In the genomic region with DNA sequence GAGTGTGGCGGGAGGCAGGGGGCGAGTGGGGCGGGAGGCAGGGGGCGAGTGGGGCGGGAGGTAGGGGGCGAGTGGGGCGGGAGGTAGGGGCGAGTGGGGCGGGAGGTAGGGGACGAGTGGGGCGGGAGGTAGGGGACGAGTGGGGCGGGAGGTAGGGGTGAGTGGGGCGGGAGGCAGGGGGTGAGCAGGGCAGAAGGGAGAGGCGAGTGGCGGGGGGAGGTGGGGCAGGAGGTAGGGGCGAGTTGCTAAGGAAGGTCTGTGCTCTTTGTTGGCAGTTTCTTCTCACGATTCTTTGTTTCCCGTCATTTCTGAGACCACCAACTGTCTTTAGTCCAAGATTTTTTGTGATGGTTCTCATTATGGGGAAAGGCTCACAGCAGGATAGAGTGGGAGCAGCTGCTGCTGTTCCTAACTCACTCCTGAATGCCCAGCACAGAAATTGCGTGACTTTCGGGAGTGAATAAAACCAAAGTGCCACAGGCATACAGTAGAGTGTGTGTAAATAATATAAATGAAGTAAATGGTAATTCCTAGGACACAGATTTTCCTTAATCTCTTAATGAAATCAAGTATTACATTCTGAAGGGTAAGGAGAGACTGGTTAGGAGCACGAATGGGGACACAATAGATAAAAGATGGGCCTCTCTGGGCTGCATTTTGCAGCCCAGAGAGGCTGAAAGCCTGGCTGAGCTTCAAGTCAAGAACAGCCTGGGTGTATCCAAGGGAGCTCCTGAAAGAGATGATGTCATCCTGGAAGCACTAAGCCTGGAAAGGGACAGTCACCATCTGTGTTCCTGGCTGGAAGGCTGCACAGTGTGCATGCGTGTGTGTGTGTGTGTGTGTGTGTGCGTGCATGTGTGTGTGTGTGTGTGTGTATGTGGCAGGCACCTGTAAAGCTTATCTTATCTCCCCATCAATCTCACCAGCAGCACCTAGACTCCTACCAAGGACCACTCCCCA, we compare ENCODE assay signal across 2 cellular contexts.
TF ChIP-seq lines count a peak whose summit lies in the region.

No MANE protein-coding gene starts in this region.

TF ChIP-seq in A549, 52 proteins besides CTCF, POLR2A, EP300 and RAD21:
- TF ChIP-seq RARB (CRISPR knock-in tag; IDR thresholded peaks at IDR 0.05) (no peak), TP53 (CRISPR knock-in tag; IDR thresholded peaks at IDR 0.05) (no peak), NFE2L2 (conservative IDR thresholded peaks at IDR 0.05; ENCODE audit: low read length) (no peak), GATA3 (IDR thresholded peaks at IDR 0.05; ENCODE audit: borderline replicate concordance) (no peak), MAFK (IDR thresholded peaks at IDR 0.05; ENCODE audit: partially characterized antibody) (no peak), EHF (CRISPR knock-in tag; IDR thresholded peaks at IDR 0.05) (no peak), NR3C1 (IDR thresholded peaks at IDR 0.05) (no peak), CBX2 (IDR thresholded peaks at IDR 0.05; ENCODE audit: borderline replicate concordance, low read depth) (no peak), HOXB5 (CRISPR knock-in tag; IDR thresholded peaks at IDR 0.05) (no peak), FOSL2 (IDR thresholded peaks at IDR 0.05) (no peak), FOSL2 (CRISPR knock-in tag; IDR thresholded peaks at IDR 0.05) (no peak), SMC3 (IDR thresholded peaks at IDR 0.05) (no peak), RNF2 (IDR thresholded peaks at IDR 0.05; ENCODE audit: borderline replicate concordance, low read depth) (no peak), EHMT2 (IDR thresholded peaks at IDR 0.05; ENCODE audit: low read depth) (no peak), HDAC2 (IDR thresholded peaks at IDR 0.05) (no peak)
- TF ChIP-seq, protein P1, sequence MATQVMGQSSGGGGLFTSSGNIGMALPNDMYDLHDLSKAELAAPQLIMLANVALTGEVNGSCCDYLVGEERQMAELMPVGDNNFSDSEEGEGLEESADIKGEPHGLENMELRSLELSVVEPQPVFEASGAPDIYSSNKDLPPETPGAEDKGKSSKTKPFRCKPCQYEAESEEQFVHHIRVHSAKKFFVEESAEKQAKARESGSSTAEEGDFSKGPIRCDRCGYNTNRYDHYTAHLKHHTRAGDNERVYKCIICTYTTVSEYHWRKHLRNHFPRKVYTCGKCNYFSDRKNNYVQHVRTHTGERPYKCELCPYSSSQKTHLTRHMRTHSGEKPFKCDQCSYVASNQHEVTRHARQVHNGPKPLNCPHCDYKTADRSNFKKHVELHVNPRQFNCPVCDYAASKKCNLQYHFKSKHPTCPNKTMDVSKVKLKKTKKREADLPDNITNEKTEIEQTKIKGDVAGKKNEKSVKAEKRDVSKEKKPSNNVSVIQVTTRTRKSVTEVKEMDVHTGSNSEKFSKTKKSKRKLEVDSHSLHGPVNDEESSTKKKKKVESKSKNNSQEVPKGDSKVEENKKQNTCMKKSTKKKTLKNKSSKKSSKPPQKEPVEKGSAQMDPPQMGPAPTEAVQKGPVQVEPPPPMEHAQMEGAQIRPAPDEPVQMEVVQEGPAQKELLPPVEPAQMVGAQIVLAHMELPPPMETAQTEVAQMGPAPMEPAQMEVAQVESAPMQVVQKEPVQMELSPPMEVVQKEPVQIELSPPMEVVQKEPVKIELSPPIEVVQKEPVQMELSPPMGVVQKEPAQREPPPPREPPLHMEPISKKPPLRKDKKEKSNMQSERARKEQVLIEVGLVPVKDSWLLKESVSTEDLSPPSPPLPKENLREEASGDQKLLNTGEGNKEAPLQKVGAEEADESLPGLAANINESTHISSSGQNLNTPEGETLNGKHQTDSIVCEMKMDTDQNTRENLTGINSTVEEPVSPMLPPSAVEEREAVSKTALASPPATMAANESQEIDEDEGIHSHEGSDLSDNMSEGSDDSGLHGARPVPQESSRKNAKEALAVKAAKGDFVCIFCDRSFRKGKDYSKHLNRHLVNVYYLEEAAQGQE (IDR thresholded peaks at IDR 0.05): no peak
- TF ChIP-seq, protein P2, sequence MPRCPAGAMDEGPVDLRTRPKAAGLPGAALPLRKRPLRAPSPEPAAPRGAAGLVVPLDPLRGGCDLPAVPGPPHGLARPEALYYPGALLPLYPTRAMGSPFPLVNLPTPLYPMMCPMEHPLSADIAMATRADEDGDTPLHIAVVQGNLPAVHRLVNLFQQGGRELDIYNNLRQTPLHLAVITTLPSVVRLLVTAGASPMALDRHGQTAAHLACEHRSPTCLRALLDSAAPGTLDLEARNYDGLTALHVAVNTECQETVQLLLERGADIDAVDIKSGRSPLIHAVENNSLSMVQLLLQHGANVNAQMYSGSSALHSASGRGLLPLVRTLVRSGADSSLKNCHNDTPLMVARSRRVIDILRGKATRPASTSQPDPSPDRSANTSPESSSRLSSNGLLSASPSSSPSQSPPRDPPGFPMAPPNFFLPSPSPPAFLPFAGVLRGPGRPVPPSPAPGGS (IDR thresholded peaks at IDR 0.05): no peak
- TF ChIP-seq, protein P3, sequence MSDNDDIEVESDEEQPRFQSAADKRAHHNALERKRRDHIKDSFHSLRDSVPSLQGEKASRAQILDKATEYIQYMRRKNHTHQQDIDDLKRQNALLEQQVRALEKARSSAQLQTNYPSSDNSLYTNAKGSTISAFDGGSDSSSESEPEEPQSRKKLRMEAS (IDR thresholded peaks at IDR 0.05): no peak
- TF ChIP-seq, protein P4, sequence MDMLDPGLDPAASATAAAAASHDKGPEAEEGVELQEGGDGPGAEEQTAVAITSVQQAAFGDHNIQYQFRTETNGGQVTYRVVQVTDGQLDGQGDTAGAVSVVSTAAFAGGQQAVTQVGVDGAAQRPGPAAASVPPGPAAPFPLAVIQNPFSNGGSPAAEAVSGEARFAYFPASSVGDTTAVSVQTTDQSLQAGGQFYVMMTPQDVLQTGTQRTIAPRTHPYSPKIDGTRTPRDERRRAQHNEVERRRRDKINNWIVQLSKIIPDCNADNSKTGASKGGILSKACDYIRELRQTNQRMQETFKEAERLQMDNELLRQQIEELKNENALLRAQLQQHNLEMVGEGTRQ (IDR thresholded peaks at IDR 0.05): no peak

TF ChIP-seq in K562, 482 proteins besides CTCF, POLR2A, EP300 and RAD21:
- TF ChIP-seq, protein P5, sequence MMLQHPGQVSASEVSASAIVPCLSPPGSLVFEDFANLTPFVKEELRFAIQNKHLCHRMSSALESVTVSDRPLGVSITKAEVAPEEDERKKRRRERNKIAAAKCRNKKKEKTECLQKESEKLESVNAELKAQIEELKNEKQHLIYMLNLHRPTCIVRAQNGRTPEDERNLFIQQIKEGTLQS (IDR thresholded peaks at IDR 0.05): peak; percentile 65
- TF ChIP-seq, protein P5 (CRISPR knock-in tag; conservative IDR thresholded peaks at IDR 0.05): no peak
- TF ChIP-seq KLF6 (CRISPR knock-in tag; IDR thresholded peaks at IDR 0.05; ENCODE audit: borderline replicate concordance) (no peak), ATF7 (IDR thresholded peaks at IDR 0.05) (peak; percentile 53; the same call in 1 of the 2 replicates), COPS2 (conservative IDR thresholded peaks at IDR 0.05) (no peak), ZNF124 (CRISPR knock-in tag; IDR thresholded peaks at IDR 0.05) (no peak), GABPB2 (CRISPR knock-in tag; conservative IDR thresholded peaks at IDR 0.05) (no peak), ZNF41 (CRISPR knock-in tag; conservative IDR thresholded peaks at IDR 0.05) (no peak), TAL1 (IDR thresholded peaks at IDR 0.05) (no peak), NCOA6 (IDR thresholded peaks at IDR 0.05) (no peak), STAT5A (IDR thresholded peaks at IDR 0.05; ENCODE audit: borderline replicate concordance, low read length) (no peak), JUND (IDR thresholded peaks at IDR 0.05; ENCODE audit: borderline replicate concordance, low read depth, low read length) (peak; percentile 11; the same call in 1 of the 2 replicates), JUND (tag; IDR thresholded peaks at IDR 0.05; ENCODE audit: borderline replicate concordance, low read depth, low read length) (peak; percentile 29; the same call in 1 of the 3 replicates), GATA2 (CRISPR knock-in tag; IDR thresholded peaks at IDR 0.05) (peak; percentile 30; the same call in 1 of the 2 replicates), CBX1 (IDR thresholded peaks at IDR 0.05; ENCODE audit: low read depth) (no peak), ZNF174 (CRISPR knock-in tag; IDR thresholded peaks at IDR 0.05) (no peak), ZNF551 (CRISPR knock-in tag; IDR thresholded peaks at IDR 0.05) (no peak), U2AF2 (optimal IDR thresholded peaks at IDR 0.05; ENCODE audit: low read depth, low read length) (no peak), POLR2AphosphoS2 (IDR thresholded peaks at IDR 0.05; ENCODE audit: low read length) (no peak), DNMT1 (IDR thresholded peaks at IDR 0.05) (no peak)
- TF ChIP-seq, protein P6, sequence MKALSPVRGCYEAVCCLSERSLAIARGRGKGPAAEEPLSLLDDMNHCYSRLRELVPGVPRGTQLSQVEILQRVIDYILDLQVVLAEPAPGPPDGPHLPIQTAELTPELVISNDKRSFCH (CRISPR knock-in tag; IDR thresholded peaks at IDR 0.05): no peak
- TF ChIP-seq, protein P6 (tag; IDR thresholded peaks at IDR 0.05): no peak
- TF ChIP-seq, protein P7, sequence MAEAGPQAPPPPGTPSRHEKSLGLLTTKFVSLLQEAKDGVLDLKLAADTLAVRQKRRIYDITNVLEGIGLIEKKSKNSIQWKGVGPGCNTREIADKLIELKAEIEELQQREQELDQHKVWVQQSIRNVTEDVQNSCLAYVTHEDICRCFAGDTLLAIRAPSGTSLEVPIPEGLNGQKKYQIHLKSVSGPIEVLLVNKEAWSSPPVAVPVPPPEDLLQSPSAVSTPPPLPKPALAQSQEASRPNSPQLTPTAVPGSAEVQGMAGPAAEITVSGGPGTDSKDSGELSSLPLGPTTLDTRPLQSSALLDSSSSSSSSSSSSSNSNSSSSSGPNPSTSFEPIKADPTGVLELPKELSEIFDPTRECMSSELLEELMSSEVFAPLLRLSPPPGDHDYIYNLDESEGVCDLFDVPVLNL (CRISPR knock-in tag; IDR thresholded peaks at IDR 0.05; ENCODE audit: low read depth): no peak
- TF ChIP-seq, protein P8, sequence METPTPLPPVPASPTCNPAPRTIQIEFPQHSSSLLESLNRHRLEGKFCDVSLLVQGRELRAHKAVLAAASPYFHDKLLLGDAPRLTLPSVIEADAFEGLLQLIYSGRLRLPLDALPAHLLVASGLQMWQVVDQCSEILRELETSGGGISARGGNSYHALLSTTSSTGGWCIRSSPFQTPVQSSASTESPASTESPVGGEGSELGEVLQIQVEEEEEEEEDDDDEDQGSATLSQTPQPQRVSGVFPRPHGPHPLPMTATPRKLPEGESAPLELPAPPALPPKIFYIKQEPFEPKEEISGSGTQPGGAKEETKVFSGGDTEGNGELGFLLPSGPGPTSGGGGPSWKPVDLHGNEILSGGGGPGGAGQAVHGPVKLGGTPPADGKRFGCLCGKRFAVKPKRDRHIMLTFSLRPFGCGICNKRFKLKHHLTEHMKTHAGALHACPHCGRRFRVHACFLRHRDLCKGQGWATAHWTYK (CRISPR knock-in tag; IDR thresholded peaks at IDR 0.05): no peak
- TF ChIP-seq, protein P9, sequence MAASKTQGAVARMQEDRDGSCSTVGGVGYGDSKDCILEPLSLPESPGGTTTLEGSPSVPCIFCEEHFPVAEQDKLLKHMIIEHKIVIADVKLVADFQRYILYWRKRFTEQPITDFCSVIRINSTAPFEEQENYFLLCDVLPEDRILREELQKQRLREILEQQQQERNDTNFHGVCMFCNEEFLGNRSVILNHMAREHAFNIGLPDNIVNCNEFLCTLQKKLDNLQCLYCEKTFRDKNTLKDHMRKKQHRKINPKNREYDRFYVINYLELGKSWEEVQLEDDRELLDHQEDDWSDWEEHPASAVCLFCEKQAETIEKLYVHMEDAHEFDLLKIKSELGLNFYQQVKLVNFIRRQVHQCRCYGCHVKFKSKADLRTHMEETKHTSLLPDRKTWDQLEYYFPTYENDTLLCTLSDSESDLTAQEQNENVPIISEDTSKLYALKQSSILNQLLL (CRISPR knock-in tag; IDR thresholded peaks at IDR 0.05; ENCODE audit: borderline replicate concordance): no peak
TF ChIP-seq in K562: peak in this region for 4.
